In the genomic region with DNA sequence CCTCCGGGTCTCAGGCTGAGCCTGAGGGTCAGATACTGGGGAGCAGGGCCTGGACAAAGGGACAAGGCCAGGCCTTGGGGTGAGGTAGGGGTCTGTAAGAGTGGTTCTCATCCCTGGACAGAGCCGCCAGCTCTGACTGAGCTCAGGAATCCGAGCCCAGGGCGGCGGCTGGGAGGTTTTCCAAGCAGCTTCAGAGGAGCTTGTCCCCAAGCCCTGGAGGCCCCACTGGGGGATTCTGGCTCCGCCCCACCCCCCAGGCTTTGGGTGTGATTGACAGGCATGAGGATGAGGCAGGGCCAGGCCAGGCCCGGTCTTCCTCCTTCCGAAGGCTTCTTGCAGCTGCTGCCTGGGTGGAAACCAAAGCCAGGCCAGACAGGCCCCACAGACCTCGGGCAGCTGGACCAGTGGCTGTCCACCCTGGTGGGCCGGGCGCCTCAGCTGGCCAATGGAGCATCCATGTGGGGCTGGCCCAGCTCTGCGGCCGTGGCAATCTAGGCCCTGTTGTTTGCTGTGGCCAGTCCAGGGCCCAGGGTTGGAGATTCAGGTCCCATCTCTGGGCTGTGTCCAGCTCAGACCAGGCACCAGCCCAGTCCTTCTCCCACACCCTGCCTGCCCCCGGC, we compare ENCODE assay signal across 14 cellular contexts. TPM values are rescaled to one million over a fixed set of nuclear protein-coding genes. Genes with fewer than 3 reads are reported as not detected.
DNase-seq lines count a peak whose midpoint lies in the region; ATAC-seq, FAIRE-seq and TF ChIP-seq lines count a peak whose summit lies in the region.
"Had no signal": no experiment of that assay in that cellular context is flagged by ENCODE, and none has a peak within 500 bp of the region (broad histone marks: within the 10 kb centered on the region; RNA-seq: fewer than 3 reads in every experiment).

No MANE protein-coding gene starts in this region.

- H3K27me3 Mint-ChIP-seq in neural progenitor cell (ENCODE audit: insufficient read depth, low read depth): peaks cover 6% of the 10 kb centered on the region

- 87% methylated on average over 14 of the region's 14 CpGs for whole genome bisulfite sequencing in hepatocyte (ENCODE audit: low lambda C conversion rate, missing lambda C conversion rate)

- H3K9me3 ChIP-seq in neural progenitor cell (ENCODE audit: low read depth) (no peaks in the 10 kb centered on the region), upper lobe of right lung (no peaks in the 10 kb centered on the region), hepatocyte (ENCODE audit: low read depth) (no peaks in the 10 kb centered on the region)
- H3K9me3 ChIP-seq: Caco-2 had no signal

- H3K27ac Mint-ChIP-seq in activated naive CD4-positive, alpha-beta T cell treated with anti-CD3 and anti-CD28 coated beads, Interleukin-2, amount 50 U/mL, for 72 hours: no peak overlapping the region
- H3K27ac Mint-ChIP-seq in neural progenitor cell: no peak overlapping the region

- H3K36me3 ChIP-seq in neural progenitor cell: no peaks in the 10 kb centered on the region
- H3K36me3 ChIP-seq in upper lobe of right lung: no peaks in the 10 kb centered on the region
- no peaks in the 10 kb centered on the region for H3K36me3 ChIP-seq in hepatocyte (replicated peaks; ENCODE audit: insufficient read depth, low read depth)
- H3K36me3 ChIP-seq: adrenal gland had no signal

- H3K79me2 ChIP-seq in neural progenitor cell (ENCODE audit: low read depth) (no peaks in the 10 kb centered on the region), hepatocyte (no peaks in the 10 kb centered on the region)

- no peak for FAIRE-seq in GM12892 (lab: Jason Lieb, UNC)
- FAIRE-seq: G401.6 had no signal

- H3K9me2 ChIP-seq in hepatocyte (replicated peaks; ENCODE audit: insufficient read depth): no peaks in the 10 kb centered on the region

- no peak for ATAC-seq in activated naive CD4-positive, alpha-beta T cell treated with anti-CD3 and anti-CD28 coated beads, Interleukin-2, amount 50 U/mL, for 72 hours
- ATAC-seq in esophagus mucosa (peak; percentile 43), upper lobe of right lung (peak; percentile 41)

- H3K4me3 Mint-ChIP-seq in neural progenitor cell: no peak overlapping the region

- H3K4me2 ChIP-seq in neural progenitor cell (no peak overlapping the region), hepatocyte (no peak overlapping the region)

- H3K27ac ChIP-seq in neural progenitor cell (no peak overlapping the region), upper lobe of right lung (no peak overlapping the region), hepatocyte (no peak overlapping the region)
- H3K27ac ChIP-seq: adrenal gland, epithelial cell of prostate had no signal

- no peaks in the 10 kb centered on the region for H3K9me3 Mint-ChIP-seq in activated naive CD4-positive, alpha-beta T cell treated with anti-CD3 and anti-CD28 coated beads, Interleukin-2, amount 50 U/mL, for 72 hours
- H3K9me3 Mint-ChIP-seq in neural progenitor cell: peaks cover 3% of the 10 kb centered on the region

- H3K4me3 ChIP-seq in neural progenitor cell (no peak overlapping the region), upper lobe of right lung (no peak overlapping the region), hepatocyte (no peak overlapping the region)
- H3K4me3 ChIP-seq: adrenal gland had no signal

- no peak overlapping the region for H3K9ac ChIP-seq in neural progenitor cell

- H2AFZ ChIP-seq in neural progenitor cell (replicated peaks): peak overlapping the region; percentile 27
- H2AFZ ChIP-seq in hepatocyte: no peak overlapping the region

- H3F3A ChIP-seq in neural progenitor cell (ENCODE audit: low read depth): no peaks in the 10 kb centered on the region

- intact Hi-C loops in upper lobe of right lung (cut with DNase I): no loop called here

- H4K20me1 ChIP-seq in neural progenitor cell (ENCODE audit: low read depth): no peaks in the 10 kb centered on the region
- H4K20me1 ChIP-seq in hepatocyte (ENCODE audit: insufficient read depth, poor library complexity, severe bottlenecking): no peaks in the 10 kb centered on the region

- H3K4me1 ChIP-seq in neural progenitor cell (no peaks in the 10 kb centered on the region), upper lobe of right lung (no peaks in the 10 kb centered on the region), hepatocyte (ENCODE audit: insufficient read depth) (peaks cover 3% of the 10 kb centered on the region)
- H3K4me1 ChIP-seq: adrenal gland, Caco-2 had no signal

- TF ChIP-seq CTCF in neural progenitor cell (IDR thresholded peaks at IDR 0.05) (no peak), upper lobe of right lung (IDR thresholded peaks at IDR 0.05) (no peak), hepatocyte (IDR thresholded peaks at IDR 0.05; ENCODE audit: poor library complexity) (no peak)

- no peaks in the 10 kb centered on the region for H3K36me3 Mint-ChIP-seq in activated naive CD4-positive, alpha-beta T cell treated with anti-CD3 and anti-CD28 coated beads, Interleukin-2, amount 50 U/mL, for 72 hours
- no peaks in the 10 kb centered on the region for H3K36me3 Mint-ChIP-seq in neural progenitor cell

- peak; percentile 8 for DNase-seq in activated naive CD4-positive, alpha-beta T cell treated with anti-CD3 and anti-CD28 coated beads, Interleukin-2, amount 50 U/mL, for 16 hours
- DNase-seq in activated naive CD4-positive, alpha-beta T cell treated with anti-CD3 and anti-CD28 coated beads, Interleukin-2, amount 50 U/mL, for 72 hours (ENCODE audit: low spot score in 2 of 2): no peak
- DNase-seq in neural progenitor cell (ENCODE audit: low spot score): peak; percentile 33
- peak; percentile 56 for DNase-seq in upper lobe of right lung
- no peak for DNase-seq in hepatocyte (ENCODE audit: low spot score)
- DNase-seq in NK-92 treated with Interleukin-12 subunit alpha and Interleukin-12 subunit beta, amount 100 ng/mL, for 24 hours (lab: John Stamatoyannopoulos, UW): no peak
- no peak for DNase-seq in GM12892 (ENCODE audit: insufficient read length)
- DNase-seq: Caco-2, NCI-H1436 treated with DMSO at 0.1 percent for 48 hours, NCI-H510A treated with DMSO at 0.1 percent for 48 hours had no signal

- H3K4me1 Mint-ChIP-seq in neural progenitor cell: peaks cover 2% of the 10 kb centered on the region

- TF ChIP-seq POLR2A in GM12892 (IDR thresholded peaks at IDR 0.05; ENCODE audit: low read depth, low read length): no peak

- H3K27me3 ChIP-seq in neural progenitor cell: no peaks in the 10 kb centered on the region
- H3K27me3 ChIP-seq in upper lobe of right lung: no peaks in the 10 kb centered on the region
- H3K27me3 ChIP-seq in hepatocyte: no peaks in the 10 kb centered on the region
- H3K27me3 ChIP-seq: adrenal gland had no signal

RNA-seq across cellular contexts. Expression of a gene that starts 23.1 kb away (rescaled TPM):
- total RNA-seq in activated naive CD4-positive, alpha-beta T cell treated with anti-CD3 and anti-CD28 coated beads, Interleukin-2, amount 50 U/mL, for 72 hours: 1 to 10 TPM; 1.6 to 5.5 TPM
- total RNA-seq in esophagus mucosa (101 TPM), neural progenitor cell (ENCODE audit: low replicate concordance) (14.2 and 65.0 TPM in 2 replicates), upper lobe of right lung (24.8 TPM), hepatocyte (57.8 and 71.4 TPM in 2 replicates)
- polyA plus RNA-seq in hepatocyte: 141 and 142 TPM in 2 replicates
- polyA plus RNA-seq in GM12892 (2012; ENCODE audit: missing spikeins): 0.34 TPM

Comparison
In these comparisons a context has a peak if more than half of its experiments do, and no peak if none do; other contexts are left out.
1. DNase-seq: peak in activated naive CD4-positive, alpha-beta T cell treated with anti-CD3 and anti-CD28 coated beads, Interleukin-2, amount 50 U/mL, for 16 hours (single experiment), neural progenitor cell (single experiment) and upper lobe of right lung (single experiment); none in activated naive CD4-positive, alpha-beta T cell treated with anti-CD3 and anti-CD28 coated beads, Interleukin-2, amount 50 U/mL, for 72 hours (0 of 2), hepatocyte (single experiment), NK-92 treated with Interleukin-12 subunit alpha and Interleukin-12 subunit beta, amount 100 ng/mL, for 24 hours (single experiment) and GM12892 (single experiment).
2. ATAC-seq: peak in esophagus mucosa (single experiment) and upper lobe of right lung (single experiment); none in activated naive CD4-positive, alpha-beta T cell treated with anti-CD3 and anti-CD28 coated beads, Interleukin-2, amount 50 U/mL, for 72 hours (0 of 2).